Comparison of ENCODE assay signal across 8 cellular contexts in genomic region chrX:120244735-120245498, GRCh38. TPM values are rescaled to one million over a fixed set of nuclear protein-coding genes. Genes with fewer than 3 reads are reported as not detected.
DNase-seq lines count a peak whose midpoint lies in the region; ATAC-seq lines count a peak whose summit lies in the region.

No MANE protein-coding gene starts in this region.

- peaks cover 0 to 17% (median 7%) of the 10 kb centered on the region in 11 experiments; a peak in 8 of 22 replicates for H3K27me3 ChIP-seq in BLaER1 treated with 17β-estradiol and CSF1 and Interleukin-3, amounts not matched to agents 10 nM and 100 nM

- no peaks in the 10 kb centered on the region for H3K36me3 ChIP-seq in BLaER1 treated with 17β-estradiol and CSF1 and Interleukin-3, amounts not matched to agents 10 nM and 100 nM

- peak; percentile 70 for DNase-seq in NCI-H526 treated with DMSO at 0.1 percent for 48 hours (lab: John Stamatoyannopoulos, UW)
- DNase-seq in activated CD4-positive, alpha-beta memory T cell treated with anti-CD3 and anti-CD28 coated beads, Interleukin-2, amount 10 ng/mL, durations not matched to agents 7 days and 5 days = peak; percentile 66
- peak; percentile 7 for DNase-seq in effector CD8-positive, alpha-beta T cell (lab: John Stamatoyannopoulos, UW)
- DNase-seq in medulla oblongata (ENCODE audit: extremely low spot score) = peak; percentile 67
- peak; percentile 28 to 44 (median 31) for DNase-seq in stimulated activated CD4-positive, alpha-beta T cell treated with anti-CD3 and anti-CD28 coated beads, TNF-alpha, amount 100 ng/mL, for 48 hours (ENCODE audit: low read depth in 3 of 3)

- POLR2A ChIA-PET in activated CD4-positive, alpha-beta memory T cell treated with anti-CD3 and anti-CD28 coated beads, Interleukin-2, amount 10 ng/mL, durations not matched to agents 7 days and 5 days (lab: Charles Lee) = no interaction called here

- H3K4me1 Mint-ChIP-seq in activated CD4-positive, alpha-beta memory T cell treated with anti-CD3 and anti-CD28 coated beads, Interleukin-2, amount 10 ng/mL, durations not matched to agents 7 days and 5 days = peaks cover 28% of the 10 kb centered on the region

- ATAC-seq in GM19372 (IDR thresholded peaks at IDR 0.05; ENCODE audit: low read depth, unreplicated experiment) (peak; percentile 73), HG03520 (IDR thresholded peaks at IDR 0.05; ENCODE audit: unreplicated experiment) (peak; percentile 66)

- no peaks in the 10 kb centered on the region for H4K20me1 ChIP-seq in BLaER1 treated with 17β-estradiol and CSF1 and Interleukin-3, amounts not matched to agents 10 nM and 100 nM

- H3K4me3 ChIP-seq in BLaER1 treated with 17β-estradiol and CSF1 and Interleukin-3, amounts not matched to agents 10 nM and 100 nM = peak overlapping the region; percentile 58 to 78 (median 70)

- H3K4me2 ChIP-seq in BLaER1 treated with 17β-estradiol and CSF1 and Interleukin-3, amounts not matched to agents 10 nM and 100 nM = peak overlapping the region; percentile 63 to 86 (median 76)

- no peaks in the 10 kb centered on the region for H3K9me3 Mint-ChIP-seq in activated CD4-positive, alpha-beta memory T cell treated with anti-CD3 and anti-CD28 coated beads, Interleukin-2, amount 10 ng/mL, durations not matched to agents 7 days and 5 days

- H3K4me3 Mint-ChIP-seq in activated CD4-positive, alpha-beta memory T cell treated with anti-CD3 and anti-CD28 coated beads, Interleukin-2, amount 10 ng/mL, durations not matched to agents 7 days and 5 days = peak overlapping the region; percentile 91

- no peaks in the 10 kb centered on the region for H3K27me3 Mint-ChIP-seq in activated CD4-positive, alpha-beta memory T cell treated with anti-CD3 and anti-CD28 coated beads, Interleukin-2, amount 10 ng/mL, durations not matched to agents 7 days and 5 days

- H3K27ac Mint-ChIP-seq in activated CD4-positive, alpha-beta memory T cell treated with anti-CD3 and anti-CD28 coated beads, Interleukin-2, amount 10 ng/mL, durations not matched to agents 7 days and 5 days = peak overlapping the region; percentile 81

- peak overlapping the region; percentile 62 to 81 (median 77) for H3K9ac ChIP-seq in BLaER1 treated with 17β-estradiol and CSF1 and Interleukin-3, amounts not matched to agents 10 nM and 100 nM

- H3K9me3 ChIP-seq in BLaER1 treated with 17β-estradiol and CSF1 and Interleukin-3, amounts not matched to agents 10 nM and 100 nM (replicated peaks in 1 of 11) = no peaks in the 10 kb centered on the region

- CTCF ChIA-PET in activated CD4-positive, alpha-beta memory T cell treated with anti-CD3 and anti-CD28 coated beads, Interleukin-2, amount 10 ng/mL, durations not matched to agents 7 days and 5 days (lab: Charles Lee) = no interaction called here

- no peaks in the 10 kb centered on the region for H3K36me3 Mint-ChIP-seq in activated CD4-positive, alpha-beta memory T cell treated with anti-CD3 and anti-CD28 coated beads, Interleukin-2, amount 10 ng/mL, durations not matched to agents 7 days and 5 days (ENCODE audit: low read depth)

- H3K4me1 ChIP-seq in BLaER1 treated with 17β-estradiol and CSF1 and Interleukin-3, amounts not matched to agents 10 nM and 100 nM = peaks cover 0 to 15% (median 10%) of the 10 kb centered on the region in 10 experiments; a peak in 11 of 20 replicates

- peak overlapping the region in 9 of 11 experiments; percentile 54 to 77 (median 64); a peak in 19 of 22 replicates for H3K27ac ChIP-seq in BLaER1 treated with 17β-estradiol and CSF1 and Interleukin-3, amounts not matched to agents 10 nM and 100 nM

RNA-seq across cellular contexts. Expression of gene ZBTB33, which starts 5.7 kb away (rescaled TPM):
- 10 to 100 TPM; 17.9 to 19.5 TPM for total RNA-seq in activated CD4-positive, alpha-beta memory T cell treated with anti-CD3 and anti-CD28 coated beads, Interleukin-2, amount 10 ng/mL, durations not matched to agents 7 days and 5 days

Comparison
In these comparisons a context has a peak if more than half of its experiments do, and no peak if none do; other contexts are left out.
1. Peak in every context shown above with its lines: DNase-seq, ATAC-seq, H3K4me3 ChIP-seq and H3K27ac ChIP-seq.
2. DNase-seq: peak in every context shown above with its lines; median percentile 70 in NCI-H526 treated with DMSO at 0.1 percent for 48 hours; 67 in medulla oblongata; 66 in activated CD4-positive, alpha-beta memory T cell treated with anti-CD3 and anti-CD28 coated beads, Interleukin-2, amount 10 ng/mL, durations not matched to agents 7 days and 5 days; 31 in stimulated activated CD4-positive, alpha-beta T cell treated with anti-CD3 and anti-CD28 coated beads, TNF-alpha, amount 100 ng/mL, for 48 hours; 7 in effector CD8-positive, alpha-beta T cell.